Comparison of ENCODE assay signal across 1 cellular context in genomic region chr12:56448860-56449621, GRCh38.
TF ChIP-seq lines count a peak whose summit lies in the region.

TIMELESS (minus strand) TSS chr12:56449426; CDS start chr12:56434170, 15,256 bp downstream.

TF ChIP-seq in HepG2, 621 proteins besides CTCF, POLR2A, EP300 and RAD21 (continued from another document and continues in another):
- no peak for TF ChIP-seq CHCHD3 (CRISPR knock-in tag; IDR thresholded peaks at IDR 0.05)
- TF ChIP-seq PATZ1 (CRISPR knock-in tag; IDR thresholded peaks at IDR 0.05), result 0 out of 2 replicates have a peak, but pooled peaks have one; percentile 28
- no peak for TF ChIP-seq SMARCE1 (IDR thresholded peaks at IDR 0.05; ENCODE audit: borderline replicate concordance)
- TF ChIP-seq HNF4G (IDR thresholded peaks at IDR 0.05; ENCODE audit: borderline replicate concordance, low read depth, low read length), result peak; percentile 4; the same call in 1 of the 2 replicates
- TF ChIP-seq HNF4G (CRISPR knock-in tag; IDR thresholded peaks at IDR 0.05; ENCODE audit: borderline replicate concordance, low read depth), result no peak; the same call in 1 of the 2 replicates
- TF ChIP-seq ZNF205 (CRISPR knock-in tag; IDR thresholded peaks at IDR 0.05), result peak; percentile 57; the same call in 1 of the 2 replicates
- TF ChIP-seq DMTF1 (CRISPR knock-in tag; IDR thresholded peaks at IDR 0.05), result 0 out of 2 replicates have a peak, but pooled peaks have one; percentile 34
- TF ChIP-seq MAX (IDR thresholded peaks at IDR 0.05), result peak; percentile 91
- no peak for TF ChIP-seq ZFYVE20 (CRISPR knock-in tag; IDR thresholded peaks at IDR 0.05; ENCODE audit: borderline replicate concordance, low read depth)
- peak; percentile 32 for TF ChIP-seq TEF (CRISPR knock-in tag; IDR thresholded peaks at IDR 0.05)
- TF ChIP-seq RBM22 (optimal IDR thresholded peaks at IDR 0.05; ENCODE audit: low read length), result no peak
- TF ChIP-seq RARG (CRISPR knock-in tag; IDR thresholded peaks at IDR 0.05; ENCODE audit: low read depth), result no peak
- no peak; the same call in 1 of the 2 replicates for TF ChIP-seq TRAFD1 (CRISPR knock-in tag; IDR thresholded peaks at IDR 0.05; ENCODE audit: borderline replicate concordance)
- no peak for TF ChIP-seq HMGA1 (CRISPR knock-in tag; conservative IDR thresholded peaks at IDR 0.05)
- TF ChIP-seq HIC2 (CRISPR knock-in tag; IDR thresholded peaks at IDR 0.05; ENCODE audit: low read depth), result no peak
- peak; percentile 92; the same call in 1 of the 2 replicates for TF ChIP-seq CCDC6 (CRISPR knock-in tag; IDR thresholded peaks at IDR 0.05)
- TF ChIP-seq RXRA (CRISPR knock-in tag; IDR thresholded peaks at IDR 0.05), result peak; percentile 60; the same call in 1 of the 2 replicates
- TF ChIP-seq CHD4 (IDR thresholded peaks at IDR 0.05; ENCODE audit: borderline replicate concordance, low read length), result no peak
- TF ChIP-seq E2F2 (CRISPR knock-in tag; IDR thresholded peaks at IDR 0.05; ENCODE audit: borderline replicate concordance), result peak; percentile 95; the same call in 1 of the 2 replicates
- no peak for TF ChIP-seq ZNF549 (CRISPR knock-in tag; IDR thresholded peaks at IDR 0.05)
- peak; percentile 84; the same call in 1 of the 2 replicates for TF ChIP-seq LBX2 (CRISPR knock-in tag; IDR thresholded peaks at IDR 0.05; ENCODE audit: borderline replicate concordance)
- TF ChIP-seq HMG20A (CRISPR knock-in tag; IDR thresholded peaks at IDR 0.05; ENCODE audit: borderline replicate concordance), result no peak
- TF ChIP-seq ZNF629 (CRISPR knock-in tag; conservative IDR thresholded peaks at IDR 0.05), result 0 out of 2 replicates have a peak, but pooled peaks have one; percentile 11
- TF ChIP-seq ZNF124 (CRISPR knock-in tag; IDR thresholded peaks at IDR 0.05), result peak; percentile 80
- no peak for TF ChIP-seq SRSF9 (IDR thresholded peaks at IDR 0.05; ENCODE audit: borderline replicate concordance, insufficient read depth, low read depth, low read length, poor library complexity, severe bottlenecking)
- TF ChIP-seq RFX5 (IDR thresholded peaks at IDR 0.05; ENCODE audit: low read depth, low read length), result no peak
- TF ChIP-seq TSC22D2 (CRISPR knock-in tag; IDR thresholded peaks at IDR 0.05; ENCODE audit: borderline replicate concordance), result no peak; the same call in 1 of the 2 replicates
- no peak; a peak in 1 of 4 replicates for TF ChIP-seq REST (IDR thresholded peaks at IDR 0.05; ENCODE audit: borderline replicate concordance in 1 of 2, low read depth in 1 of 2, low read length in 2 of 2)
- peak; percentile 93 for TF ChIP-seq SAP130 (CRISPR knock-in tag; IDR thresholded peaks at IDR 0.05; ENCODE audit: low read depth)
- TF ChIP-seq ATF7-NPFF (CRISPR knock-in tag; IDR thresholded peaks at IDR 0.05; ENCODE audit: low read depth), result peak; percentile 89
- TF ChIP-seq ZBTB44 (CRISPR knock-in tag; IDR thresholded peaks at IDR 0.05), result no peak
- TF ChIP-seq KMT2B (CRISPR knock-in tag; IDR thresholded peaks at IDR 0.05), result peak; percentile 83
- no peak for TF ChIP-seq TEAD2 (CRISPR knock-in tag; IDR thresholded peaks at IDR 0.05)
- TF ChIP-seq ZNF513 (CRISPR knock-in tag; conservative IDR thresholded peaks at IDR 0.05), result no peak
- no peak for TF ChIP-seq ZNF207 (IDR thresholded peaks at IDR 0.05; ENCODE audit: borderline replicate concordance)
- 0 out of 2 replicates have a peak, but pooled peaks have one; percentile 64 for TF ChIP-seq ZBTB42 (CRISPR knock-in tag; IDR thresholded peaks at IDR 0.05)
